1 cellular context compared by ENCODE assay signal in the genomic region with DNA sequence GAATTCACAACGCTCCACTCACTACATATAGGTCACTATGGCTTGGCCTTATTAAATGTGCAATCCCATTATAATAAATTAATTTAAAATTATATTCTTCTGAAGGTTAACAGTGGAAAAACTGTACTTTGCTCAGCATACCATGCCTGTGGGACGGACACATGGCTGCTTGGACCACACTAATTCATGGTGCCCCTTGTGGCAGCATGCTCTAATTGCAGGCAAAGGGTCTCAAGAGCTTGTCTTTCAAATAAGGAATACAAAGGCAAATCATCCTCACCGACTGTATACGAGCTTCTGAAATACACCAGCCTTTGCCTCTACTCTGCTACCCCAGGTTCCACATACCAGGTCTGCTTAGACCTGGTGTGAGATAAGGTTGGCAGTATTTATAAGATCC.
TF ChIP-seq lines count a peak whose summit lies in the region.

No MANE protein-coding gene starts in this region.

TF ChIP-seq in K562, 482 proteins besides CTCF, POLR2A, EP300 and RAD21:
- TF ChIP-seq MTF1 (CRISPR knock-in tag; IDR thresholded peaks at IDR 0.05; ENCODE audit: borderline replicate concordance) (no peak), MAFK (IDR thresholded peaks at IDR 0.05; ENCODE audit: low read length) (no peak), PTBP1 (IDR thresholded peaks at IDR 0.05; ENCODE audit: low read depth, low read length) (no peak), CBX3 (IDR thresholded peaks at IDR 0.05; ENCODE audit: borderline replicate concordance in 1 of 2, low read length in 2 of 2) (peak in 1 of 2 experiments; percentile 74; a peak in 2 of 3 replicates)
